Comparison of ENCODE assay signal across 20 cellular contexts in genomic region chr6:97594834-97595233, GRCh38.
DNase-seq lines count a peak whose midpoint lies in the region; ATAC-seq and TF ChIP-seq lines count a peak whose summit lies in the region.
"Had no signal": no experiment of that assay in that cellular context is flagged by ENCODE, and none has a peak within 500 bp of the region (broad histone marks: within the 10 kb centered on the region; RNA-seq: fewer than 3 reads in every experiment).

No MANE protein-coding gene starts in this region.

- H3K4me3 ChIP-seq in MG63 = no peak overlapping the region
- no peak overlapping the region for H3K4me3 ChIP-seq in fibroblast of mammary gland (ENCODE audit: control insufficient read depth, low read depth, low read length)
- H3K4me3 ChIP-seq: dorsolateral prefrontal cortex, SK-N-MC, skin epidermis, suprapubic skin had no signal

- DNase-seq in ELF-1 (ENCODE audit: low read depth, low spot score) (peak; percentile 5), MG63 (peak; percentile 4), fibroblast of mammary gland (ENCODE audit: low read depth) (peak; percentile 34), non-pigmented ciliary epithelial cell (ENCODE audit: low read depth) (peak; percentile 56), amygdala (lab: John Stamatoyannopoulos, UW) (no peak), HCEC 1CT (no peak)
- DNase-seq: activated CD4-positive, CD25-positive, alpha-beta regulatory T cell; activated CD8-positive, alpha-beta memory T cell treated with anti-CD3 and anti-CD28 coated beads, Interleukin-2, amount 50 U/mL, for 48 hours; activated naive CD8-positive, alpha-beta T cell treated with anti-CD3 and anti-CD28 coated beads, Interleukin-2, amount 10 ng/mL, durations not matched to agents 7 days and 5 days; CD4-positive, CD25-positive, alpha-beta regulatory T cell; dorsolateral prefrontal cortex; KG1; left colon; naive thymus-derived CD8-positive, alpha-beta T cell; NCI-H1930 had no signal

- ATAC-seq in HG03159 (IDR thresholded peaks at IDR 0.05; ENCODE audit: unreplicated experiment) = no peak
- ATAC-seq in GM21717 (IDR thresholded peaks at IDR 0.05; ENCODE audit: unreplicated experiment) = no peak
- ATAC-seq: left colon; naive thymus-derived CD8-positive, alpha-beta T cell had no signal

- no peaks in the 10 kb centered on the region for H3K9me3 ChIP-seq in MG63
- H3K9me3 ChIP-seq: suprapubic skin had no signal

- no peak for TF ChIP-seq CTCF in fibroblast of mammary gland (conservative IDR thresholded peaks at IDR 0.05; ENCODE audit: control insufficient read depth, insufficient read depth, low read depth, low read length)

- no peaks in the 10 kb centered on the region for H3K27me3 ChIP-seq in MG63
- H3K27me3 ChIP-seq: dorsolateral prefrontal cortex, suprapubic skin had no signal

- H3K36me3 ChIP-seq in MG63 = no peaks in the 10 kb centered on the region
- H3K36me3 ChIP-seq: suprapubic skin had no signal

Comparison
In these comparisons a context has a peak if more than half of its experiments do, and no peak if none do; other contexts are left out.
1. DNase-seq: peak in ELF-1 (single experiment), MG63 (single experiment), fibroblast of mammary gland (single experiment) and non-pigmented ciliary epithelial cell (single experiment); none in amygdala (0 of 56) and HCEC 1CT (single experiment).